8 cellular contexts compared by ENCODE assay signal in the genomic region with DNA sequence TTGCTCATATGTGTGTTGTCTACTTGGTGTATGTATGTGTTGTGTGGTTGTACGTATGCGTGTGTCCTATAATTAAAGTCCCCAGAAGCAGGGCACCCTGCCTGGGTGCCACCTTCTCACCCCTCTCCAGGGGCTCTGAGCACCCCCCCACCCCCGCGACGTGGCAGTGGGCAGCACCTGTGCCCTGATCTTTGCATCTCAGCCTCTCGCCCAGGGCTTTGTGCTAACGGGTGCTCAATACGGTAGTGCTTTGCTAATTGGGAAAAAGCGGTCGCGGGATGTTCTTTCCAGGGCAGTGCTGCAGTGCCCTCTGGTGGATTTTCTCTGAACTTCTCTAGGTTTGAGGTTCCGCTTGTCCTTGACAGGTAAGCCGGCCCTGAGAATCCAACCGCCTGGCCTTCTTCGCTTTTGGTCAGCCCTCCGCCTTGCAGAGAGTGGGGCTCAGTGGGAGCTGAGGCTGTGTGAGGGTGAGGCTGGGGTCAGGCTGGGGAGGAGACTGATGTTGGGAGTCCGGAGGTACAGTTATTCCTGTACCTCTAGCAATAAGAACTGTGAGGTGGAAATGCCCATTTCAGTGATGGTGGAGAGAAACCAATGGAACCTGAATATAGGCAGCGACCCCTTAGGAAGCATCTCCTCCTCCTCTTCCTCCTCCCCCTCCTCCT. TPM values are rescaled to one million over a fixed set of nuclear protein-coding genes. Genes with fewer than 3 reads are reported as not detected.
DNase-seq lines count a peak whose midpoint lies in the region; ATAC-seq, FAIRE-seq and TF ChIP-seq lines count a peak whose summit lies in the region.

No MANE protein-coding gene starts in this region.

- WGBS in suprapubic skin, result 6% methylated on average over 8 of the region's 18 CpGs

- FAIRE-seq in RCC 7860 (lab: Jason Lieb, UNC), result no peak

- no peaks in the 10 kb centered on the region for H3K36me3 ChIP-seq in Loucy (ENCODE audit: insufficient read depth, low read length)
- H3K36me3 ChIP-seq in neutrophil, result no peaks in the 10 kb centered on the region
- H3K36me3 ChIP-seq in suprapubic skin, result no peaks in the 10 kb centered on the region

- H3K27ac ChIP-seq in neutrophil (no peak overlapping the region), suprapubic skin (no peak overlapping the region)

- H3K9ac ChIP-seq in Loucy (ENCODE audit: low read depth, low read length, poor library complexity, severe bottlenecking), result no peak overlapping the region

- DNase-seq in 8988T (peak; percentile 85), RCC 7860 (ENCODE audit: low spot score) (peak; percentile 49), fibroblast of peridontal ligament (ENCODE audit: extremely low read depth) (peak; percentile 86), suprapubic skin (ENCODE audit: low spot score in 2 of 2) (peak; percentile 85 to 86)
- peak; percentile 81 to 84 for DNase-seq in activated T-cell treated with anti-CD3 and anti-CD28 coated beads, Interleukin-2, amount 50 U/mL, for 48 hours

- no peaks in the 10 kb centered on the region for H4K20me1 ChIP-seq in Loucy (ENCODE audit: insufficient read depth, low read length, poor library complexity, severe bottlenecking)

- peak overlapping the region; percentile 44 for H3K4me2 ChIP-seq in Loucy (ENCODE audit: low read depth, low read length, poor library complexity, severe bottlenecking)

- H2AFZ ChIP-seq in Loucy (ENCODE audit: low read length), result peak overlapping the region; percentile 67

- no peak for TF ChIP-seq EP300 in suprapubic skin (IDR thresholded peaks at IDR 0.05)

- TF ChIP-seq POLR2A in suprapubic skin (IDR thresholded peaks at IDR 0.05), result no peak

- peak; percentile 52 for ATAC-seq in GM18502 (IDR thresholded peaks at IDR 0.05; ENCODE audit: poor library complexity, unreplicated experiment)

- H3K27me3 ChIP-seq in Loucy (ENCODE audit: insufficient read depth, low read length, poor library complexity, severe bottlenecking) (no peaks in the 10 kb centered on the region), neutrophil (peaks cover 46% of the 10 kb centered on the region), suprapubic skin (peaks cover 10% of the 10 kb centered on the region)

- peak; percentile 77 for TF ChIP-seq CTCF in Loucy (conservative IDR thresholded peaks at IDR 0.05; ENCODE audit: low read length)
- peak; percentile 85 for TF ChIP-seq CTCF in neutrophil (IDR thresholded peaks at IDR 0.05)
- TF ChIP-seq CTCF in suprapubic skin (IDR thresholded peaks at IDR 0.05), result peak; percentile 88 to 97

- H3K4me1 ChIP-seq in Loucy (ENCODE audit: insufficient read depth, low read length, poor library complexity, severe bottlenecking) (no peaks in the 10 kb centered on the region), neutrophil (ENCODE audit: control insufficient read depth in 1 of 2, insufficient read depth in 1 of 2, low read depth in 1 of 2, low read length in 1 of 2) (peaks cover 0 to 4% of the 10 kb centered on the region in 2 experiments), suprapubic skin (peaks cover 5% of the 10 kb centered on the region)

- H3K9me3 ChIP-seq in Loucy (ENCODE audit: insufficient read depth, low read depth, low read length) (no peaks in the 10 kb centered on the region), neutrophil (no peaks in the 10 kb centered on the region), suprapubic skin (no peaks in the 10 kb centered on the region)

- H3K4me3 ChIP-seq in Loucy (ENCODE audit: low read length, poor library complexity, severe bottlenecking) (peak overlapping the region; percentile 33), neutrophil (ENCODE audit: low read depth in 1 of 2, low read length in 1 of 2) (no peak overlapping the region), suprapubic skin (no peak overlapping the region)

- H3K9me2 ChIP-seq in Loucy (replicated peaks; ENCODE audit: low read depth, low read length), result no peaks in the 10 kb centered on the region

- H3F3A ChIP-seq in Loucy (ENCODE audit: low read depth), result no peaks in the 10 kb centered on the region

- H3K79me2 ChIP-seq in Loucy (ENCODE audit: insufficient read depth, low read length), result no peaks in the 10 kb centered on the region

RNA-seq across cellular contexts. Expression of a gene that starts 17.6 kb away (rescaled TPM):
- 100 to 1,000 TPM in 2 of 4 donors, 10 to 100 TPM in 2; 84.5 to 152 (median 108) TPM for total RNA-seq in suprapubic skin
